10 cellular contexts compared by ENCODE assay signal in genomic region chr5:157219491-157220271, GRCh38. TPM values are rescaled to one million over a fixed set of nuclear protein-coding genes. Genes with fewer than 3 reads are reported as not detected.
DNase-seq lines count a peak whose midpoint lies in the region; ATAC-seq, FAIRE-seq and TF ChIP-seq lines count a peak whose summit lies in the region.
"Had no signal": no experiment of that assay in that cellular context is flagged by ENCODE, and none has a peak within 500 bp of the region (broad histone marks: within the 10 kb centered on the region; RNA-seq: fewer than 3 reads in every experiment).

No MANE protein-coding gene starts in this region.

- 67 to 84% methylated on average over 9 of the region's 9 CpGs for WGBS in sigmoid colon, 2 donors

- no peak overlapping the region for H2AFZ ChIP-seq in astrocyte (ENCODE audit: low read depth, low read length)

- H3K4me1 Mint-ChIP-seq in astrocyte (ENCODE audit: low read depth, unreplicated experiment), result peaks cover 28% of the 10 kb centered on the region

- ATAC-seq in GM19467 (IDR thresholded peaks at IDR 0.05; ENCODE audit: unreplicated experiment) (peak; percentile 46), HG03159 (IDR thresholded peaks at IDR 0.05; ENCODE audit: unreplicated experiment) (peak; percentile 49), upper lobe of right lung (no peak)

- no peaks in the 10 kb centered on the region for H3K9me3 Mint-ChIP-seq in astrocyte (ENCODE audit: unreplicated experiment)

- TF ChIP-seq EP300 in sigmoid colon (IDR thresholded peaks at IDR 0.05), result no peak

- H3K27me3 ChIP-seq in astrocyte (ENCODE audit: insufficient read depth, low read length) (no peaks in the 10 kb centered on the region), sigmoid colon (no peaks in the 10 kb centered on the region), upper lobe of right lung (no peaks in the 10 kb centered on the region)

- no peaks in the 10 kb centered on the region for H4K20me1 ChIP-seq in astrocyte (ENCODE audit: insufficient read depth, low read length)

- H3K36me3 Mint-ChIP-seq in astrocyte (ENCODE audit: low read depth, unreplicated experiment), result no peaks in the 10 kb centered on the region

- H3K4me1 ChIP-seq in astrocyte (ENCODE audit: insufficient read depth, low read length) (peaks cover 11% of the 10 kb centered on the region), sigmoid colon (no peaks in the 10 kb centered on the region), upper lobe of right lung (no peaks in the 10 kb centered on the region)

- intact Hi-C loops in sigmoid colon (cut with DNase I) (no loop called here), upper lobe of right lung (cut with DNase I) (no loop called here), posterior cingulate gyrus (cut with DNase I) (no loop called here)

- no peak overlapping the region for H3K9ac ChIP-seq in astrocyte (ENCODE audit: low read length)

- H3K4me3 ChIP-seq in GM12864 (ENCODE audit: low read depth, low read length), result no peak overlapping the region
- no peak overlapping the region for H3K4me3 ChIP-seq in astrocyte (ENCODE audit: insufficient read depth, low read depth, low read length)
- H3K4me3 ChIP-seq in sigmoid colon, result no peak overlapping the region
- no peak overlapping the region for H3K4me3 ChIP-seq in upper lobe of right lung

- H3K27ac ChIP-seq in astrocyte (ENCODE audit: low read depth, low read length), result no peak overlapping the region
- no peak overlapping the region for H3K27ac ChIP-seq in sigmoid colon
- H3K27ac ChIP-seq in upper lobe of right lung, result no peak overlapping the region

- no peaks in the 10 kb centered on the region for H3K79me2 ChIP-seq in astrocyte (ENCODE audit: insufficient read depth, low read length)

- DNase-seq in GM12864 (ENCODE audit: low read depth) (peak; percentile 61), astrocyte (ENCODE audit: low read depth) (no peak), sigmoid colon (no peak), AG08396 (ENCODE audit: low spot score) (no peak), upper lobe of right lung (no peak), posterior cingulate gyrus (no peak)
- DNase-seq: NCI-H1105 treated with DMSO at 0.1 percent for 48 hours had no signal

- TF ChIP-seq POLR2A in sigmoid colon (IDR thresholded peaks at IDR 0.05), result no peak

- FAIRE-seq in astrocyte (lab: Jason Lieb, UNC), result no peak

- no peak overlapping the region for H3K4me3 Mint-ChIP-seq in astrocyte (ENCODE audit: unreplicated experiment)

- TF ChIP-seq CTCF in GM12864 (IDR thresholded peaks at IDR 0.05; ENCODE audit: low read depth, low read length, missing control alignments) (no peak), astrocyte (IDR thresholded peaks at IDR 0.05; ENCODE audit: insufficient read depth, low read depth, low read length) (no peak), sigmoid colon (IDR thresholded peaks at IDR 0.05) (no peak), upper lobe of right lung (IDR thresholded peaks at IDR 0.05) (no peak)

- H3K27ac Mint-ChIP-seq in astrocyte (ENCODE audit: unreplicated experiment), result peak overlapping the region; percentile 15

- H3K4me2 ChIP-seq in astrocyte (ENCODE audit: low read length), result no peak overlapping the region

- no peaks in the 10 kb centered on the region for H3K27me3 Mint-ChIP-seq in astrocyte (ENCODE audit: low read depth, unreplicated experiment)

- H3K9me3 ChIP-seq in astrocyte (ENCODE audit: insufficient read depth, low read depth, low read length), result no peaks in the 10 kb centered on the region
- H3K9me3 ChIP-seq in sigmoid colon, result no peaks in the 10 kb centered on the region
- no peaks in the 10 kb centered on the region for H3K9me3 ChIP-seq in upper lobe of right lung

- H3K36me3 ChIP-seq in astrocyte (ENCODE audit: insufficient read depth, low read length), result no peaks in the 10 kb centered on the region
- H3K36me3 ChIP-seq in sigmoid colon, result no peaks in the 10 kb centered on the region
- H3K36me3 ChIP-seq in upper lobe of right lung, result no peaks in the 10 kb centered on the region

RNA-seq across cellular contexts. Expression of gene ITK, which starts 39.0 kb away (rescaled TPM):
- total RNA-seq in astrocyte (0.48 and 0.67 TPM in 2 replicates), sigmoid colon (1 to 10 TPM; 1.1 to 6.6 (median 1.7) TPM), upper lobe of right lung (8.1 TPM)
- 10 to 100 TPM in 1 of 3 donors, under 1 TPM in 2; 0.60 to 15.1 (median 0.92) TPM for polyA plus RNA-seq in sigmoid colon
- total RNA-seq: myocyte had no signal

RNA-seq across cellular contexts. Expression of gene CYFIP2, which starts 46.2 kb away (rescaled TPM):
- total RNA-seq in astrocyte, result 82.7 and 96.8 TPM in 2 replicates
- total RNA-seq in sigmoid colon, result 10 to 100 TPM; 13.8 to 37.8 (median 29.3) TPM
- polyA plus RNA-seq in sigmoid colon, result 10 to 100 TPM in 1 of 3 donors, 1 to 10 TPM in 2; 4.8 to 38.1 (median 8.1) TPM
- total RNA-seq in upper lobe of right lung, result 37.1 TPM

RNA-seq across cellular contexts. Expression of gene GARIN3, which starts 53.6 kb away (rescaled TPM):
- total RNA-seq in astrocyte, result not detected in 2 replicates
- total RNA-seq in sigmoid colon, result not detected
- polyA plus RNA-seq in sigmoid colon, result not detected
- not detected for total RNA-seq in upper lobe of right lung
- total RNA-seq: myocyte had no signal
